Comparison of ENCODE assay signal across 11 cellular contexts in the genomic region with DNA sequence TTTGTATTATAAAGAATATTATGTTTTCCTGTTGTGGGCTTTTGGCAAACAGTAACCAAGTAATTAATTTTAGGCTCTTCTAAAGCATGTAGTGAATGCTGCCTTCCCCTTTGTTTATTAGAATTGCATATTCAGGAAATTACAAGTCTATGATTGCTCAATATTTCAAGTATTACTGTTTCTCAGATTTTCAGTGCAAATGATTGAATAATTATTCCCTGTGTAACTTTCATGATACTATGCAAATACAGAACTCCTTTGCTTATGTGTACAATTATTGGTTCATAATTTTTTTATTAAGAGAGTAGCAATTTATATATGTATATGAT.
DNase-seq lines count a peak whose midpoint lies in the region; ATAC-seq and TF ChIP-seq lines count a peak whose summit lies in the region.
"Had no signal": no experiment of that assay in that cellular context is flagged by ENCODE, and none has a peak within 500 bp of the region (broad histone marks: within the 10 kb centered on the region; RNA-seq: fewer than 3 reads in every experiment).

No MANE protein-coding gene starts in this region.

- no peaks in the 10 kb centered on the region for H3K9me3 ChIP-seq in body of pancreas
- no peaks in the 10 kb centered on the region for H3K9me3 ChIP-seq in hepatocyte (ENCODE audit: low read depth)
- no peaks in the 10 kb centered on the region for H3K9me3 ChIP-seq in smooth muscle cell (replicated peaks; ENCODE audit: low read depth)

- H3K4me1 ChIP-seq in body of pancreas: peaks cover 66% of the 10 kb centered on the region
- peaks cover 11% of the 10 kb centered on the region for H3K4me1 ChIP-seq in hepatocyte (ENCODE audit: insufficient read depth)
- H3K4me1 ChIP-seq in smooth muscle cell (ENCODE audit: low read depth): peaks cover 8% of the 10 kb centered on the region

- H4K20me1 ChIP-seq in hepatocyte (ENCODE audit: insufficient read depth, poor library complexity, severe bottlenecking) (no peaks in the 10 kb centered on the region), smooth muscle cell (ENCODE audit: low read depth) (no peaks in the 10 kb centered on the region)

- H2AFZ ChIP-seq in hepatocyte: no peak overlapping the region
- peak overlapping the region; percentile 1 for H2AFZ ChIP-seq in smooth muscle cell (ENCODE audit: low read depth)

- TF ChIP-seq POLR2A in body of pancreas (IDR thresholded peaks at IDR 0.05): no peak

- peak overlapping the region; percentile 64 for H3K9ac ChIP-seq in smooth muscle cell (ENCODE audit: low read depth)
- H3K9ac ChIP-seq: KMS-11 had no signal

- DNase-seq in GM03348 (ENCODE audit: low spot score) (peak; percentile 28), body of pancreas (no peak), hepatocyte (ENCODE audit: low spot score) (no peak), smooth muscle cell (lab: John Stamatoyannopoulos, UW; ENCODE audit: unreplicated experiment) (no peak), NCI-H226 (no peak)
- no peak for DNase-seq in activated CD4-positive, CD25-positive, alpha-beta regulatory T cell (lab: John Stamatoyannopoulos, UW)
- DNase-seq: activated CD8-positive, alpha-beta memory T cell treated with anti-CD3 and anti-CD28 coated beads for 24 hours; NCI-H510A treated with DMSO at 0.1 percent for 48 hours had no signal

- no peak overlapping the region for H3K4me3 ChIP-seq in body of pancreas
- H3K4me3 ChIP-seq in hepatocyte: no peak overlapping the region
- H3K4me3 ChIP-seq in smooth muscle cell: no peak overlapping the region

- H3K4me2 ChIP-seq in hepatocyte: no peak overlapping the region
- H3K4me2 ChIP-seq in smooth muscle cell: peak overlapping the region; percentile 51
- H3K4me2 ChIP-seq: KMS-11 had no signal

- H3K27me3 ChIP-seq in body of pancreas (no peaks in the 10 kb centered on the region), hepatocyte (no peaks in the 10 kb centered on the region), smooth muscle cell (ENCODE audit: low read depth) (no peaks in the 10 kb centered on the region)

- H3K36me3 ChIP-seq in body of pancreas (replicated peaks in 1 of 2; ENCODE audit: insufficient read depth in 1 of 2, low read depth in 2 of 2) (no peaks in the 10 kb centered on the region), hepatocyte (replicated peaks; ENCODE audit: insufficient read depth, low read depth) (no peaks in the 10 kb centered on the region), smooth muscle cell (ENCODE audit: low read depth) (no peaks in the 10 kb centered on the region)

- H3F3A ChIP-seq in smooth muscle cell (ENCODE audit: low read depth): peaks cover 22% of the 10 kb centered on the region

- ATAC-seq in body of pancreas (no peak), GM18519 (IDR thresholded peaks at IDR 0.05; ENCODE audit: low FRiP score, unreplicated experiment) (no peak), HG03520 (IDR thresholded peaks at IDR 0.05; ENCODE audit: unreplicated experiment) (no peak)

- peak overlapping the region; percentile 13 to 76 (median 56) for H3K27ac ChIP-seq in body of pancreas
- H3K27ac ChIP-seq in hepatocyte: peak overlapping the region; percentile 18
- H3K27ac ChIP-seq in smooth muscle cell (ENCODE audit: low read depth): peak overlapping the region; percentile 97
- H3K27ac ChIP-seq: KMS-11 had no signal

- H3K79me2 ChIP-seq in hepatocyte: no peaks in the 10 kb centered on the region
- no peaks in the 10 kb centered on the region for H3K79me2 ChIP-seq in smooth muscle cell (ENCODE audit: low read depth)

- intact Hi-C loops in body of pancreas (cut with DNase I): no loop called here

- no peaks in the 10 kb centered on the region for H3K9me2 ChIP-seq in hepatocyte (replicated peaks; ENCODE audit: insufficient read depth)

- TF ChIP-seq CTCF in body of pancreas (IDR thresholded peaks at IDR 0.05) (no peak), hepatocyte (IDR thresholded peaks at IDR 0.05; ENCODE audit: poor library complexity) (no peak), smooth muscle cell (IDR thresholded peaks at IDR 0.05; ENCODE audit: borderline replicate concordance, insufficient read depth, poor library complexity, severe bottlenecking) (no peak)

Comparison
In these comparisons a context has a peak if more than half of its experiments do, and no peak if none do; other contexts are left out.
1. H3K27ac ChIP-seq: peak in every context shown above with its lines; median percentile 97 in smooth muscle cell; 56 in body of pancreas; 18 in hepatocyte.